1 cellular context compared by ENCODE assay signal in the genomic region with DNA sequence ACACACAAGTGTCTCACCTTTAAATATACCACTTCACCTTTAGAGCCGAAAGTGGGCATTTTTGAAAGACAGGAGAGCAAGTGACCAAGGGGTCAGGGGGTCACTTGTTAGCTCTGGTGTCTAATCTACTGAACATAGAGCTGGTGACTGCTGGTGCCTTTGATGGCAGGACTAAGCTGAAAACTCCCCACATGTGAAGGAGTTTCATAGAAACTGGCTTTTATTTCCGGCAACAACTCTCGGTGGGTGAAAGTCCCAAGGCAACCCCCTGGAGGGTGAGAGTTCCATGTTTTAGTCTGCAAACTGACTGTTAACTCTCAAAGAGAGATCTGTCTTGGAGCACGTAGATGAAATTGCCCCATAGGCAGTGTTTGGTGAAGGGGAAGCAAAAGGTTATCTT.
TF ChIP-seq lines count a peak whose summit lies in the region.

No MANE protein-coding gene starts in this region.

TF ChIP-seq in GM12878, 131 proteins besides CTCF, POLR2A, EP300 and RAD21 (continued from another document):
- TF ChIP-seq TAF1 (IDR thresholded peaks at IDR 0.05; ENCODE audit: borderline replicate concordance, low read depth, low read length), result no peak
- TF ChIP-seq TARDBP (IDR thresholded peaks at IDR 0.05; ENCODE audit: borderline replicate concordance), result no peak
- TF ChIP-seq NR2F1 (conservative IDR thresholded peaks at IDR 0.05), result peak; percentile 97
- TF ChIP-seq KLF5 (IDR thresholded peaks at IDR 0.05; ENCODE audit: partially characterized antibody), result peak; percentile 37
- TF ChIP-seq, protein P1, sequence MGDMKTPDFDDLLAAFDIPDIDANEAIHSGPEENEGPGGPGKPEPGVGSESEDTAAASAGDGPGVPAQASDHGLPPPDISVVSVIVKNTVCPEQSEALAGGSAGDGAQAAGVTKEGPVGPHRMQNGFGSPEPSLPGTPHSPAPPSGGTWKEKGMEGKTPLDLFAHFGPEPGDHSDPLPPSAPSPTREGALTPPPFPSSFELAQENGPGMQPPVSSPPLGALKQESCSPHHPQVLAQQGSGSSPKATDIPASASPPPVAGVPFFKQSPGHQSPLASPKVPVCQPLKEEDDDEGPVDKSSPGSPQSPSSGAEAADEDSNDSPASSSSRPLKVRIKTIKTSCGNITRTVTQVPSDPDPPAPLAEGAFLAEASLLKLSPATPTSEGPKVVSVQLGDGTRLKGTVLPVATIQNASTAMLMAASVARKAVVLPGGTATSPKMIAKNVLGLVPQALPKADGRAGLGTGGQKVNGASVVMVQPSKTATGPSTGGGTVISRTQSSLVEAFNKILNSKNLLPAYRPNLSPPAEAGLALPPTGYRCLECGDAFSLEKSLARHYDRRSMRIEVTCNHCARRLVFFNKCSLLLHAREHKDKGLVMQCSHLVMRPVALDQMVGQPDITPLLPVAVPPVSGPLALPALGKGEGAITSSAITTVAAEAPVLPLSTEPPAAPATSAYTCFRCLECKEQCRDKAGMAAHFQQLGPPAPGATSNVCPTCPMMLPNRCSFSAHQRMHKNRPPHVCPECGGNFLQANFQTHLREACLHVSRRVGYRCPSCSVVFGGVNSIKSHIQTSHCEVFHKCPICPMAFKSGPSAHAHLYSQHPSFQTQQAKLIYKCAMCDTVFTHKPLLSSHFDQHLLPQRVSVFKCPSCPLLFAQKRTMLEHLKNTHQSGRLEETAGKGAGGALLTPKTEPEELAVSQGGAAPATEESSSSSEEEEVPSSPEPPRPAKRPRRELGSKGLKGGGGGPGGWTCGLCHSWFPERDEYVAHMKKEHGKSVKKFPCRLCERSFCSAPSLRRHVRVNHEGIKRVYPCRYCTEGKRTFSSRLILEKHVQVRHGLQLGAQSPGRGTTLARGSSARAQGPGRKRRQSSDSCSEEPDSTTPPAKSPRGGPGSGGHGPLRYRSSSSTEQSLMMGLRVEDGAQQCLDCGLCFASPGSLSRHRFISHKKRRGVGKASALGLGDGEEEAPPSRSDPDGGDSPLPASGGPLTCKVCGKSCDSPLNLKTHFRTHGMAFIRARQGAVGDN (IDR thresholded peaks at IDR 0.05), result peak; percentile 54
- no peak for TF ChIP-seq SMAD1 (IDR thresholded peaks at IDR 0.05; ENCODE audit: low read depth, partially characterized antibody)
- peak; percentile 60 for TF ChIP-seq NR2C1 (IDR thresholded peaks at IDR 0.05)
- no peak for TF ChIP-seq RUNX3 (IDR thresholded peaks at IDR 0.05; ENCODE audit: low read length)
- TF ChIP-seq, protein P2, sequence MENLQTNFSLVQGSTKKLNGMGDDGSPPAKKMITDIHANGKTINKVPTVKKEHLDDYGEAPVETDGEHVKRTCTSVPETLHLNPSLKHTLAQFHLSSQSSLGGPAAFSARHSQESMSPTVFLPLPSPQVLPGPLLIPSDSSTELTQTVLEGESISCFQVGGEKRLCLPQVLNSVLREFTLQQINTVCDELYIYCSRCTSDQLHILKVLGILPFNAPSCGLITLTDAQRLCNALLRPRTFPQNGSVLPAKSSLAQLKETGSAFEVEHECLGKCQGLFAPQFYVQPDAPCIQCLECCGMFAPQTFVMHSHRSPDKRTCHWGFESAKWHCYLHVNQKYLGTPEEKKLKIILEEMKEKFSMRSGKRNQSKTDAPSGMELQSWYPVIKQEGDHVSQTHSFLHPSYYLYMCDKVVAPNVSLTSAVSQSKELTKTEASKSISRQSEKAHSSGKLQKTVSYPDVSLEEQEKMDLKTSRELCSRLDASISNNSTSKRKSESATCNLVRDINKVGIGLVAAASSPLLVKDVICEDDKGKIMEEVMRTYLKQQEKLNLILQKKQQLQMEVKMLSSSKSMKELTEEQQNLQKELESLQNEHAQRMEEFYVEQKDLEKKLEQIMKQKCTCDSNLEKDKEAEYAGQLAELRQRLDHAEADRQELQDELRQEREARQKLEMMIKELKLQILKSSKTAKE (IDR thresholded peaks at IDR 0.05; ENCODE audit: low read depth, poor library complexity, severe bottlenecking), result peak; percentile 31
- TF ChIP-seq RELA (IDR thresholded peaks at IDR 0.05; ENCODE audit: borderline replicate concordance, partially characterized antibody), result peak; percentile 34
- peak; percentile 25; the same call in 1 of the 2 replicates for TF ChIP-seq FOXM1 (IDR thresholded peaks at IDR 0.05; ENCODE audit: low read depth, low read length)
